8 cellular contexts compared by ENCODE assay signal in the genomic region with DNA sequence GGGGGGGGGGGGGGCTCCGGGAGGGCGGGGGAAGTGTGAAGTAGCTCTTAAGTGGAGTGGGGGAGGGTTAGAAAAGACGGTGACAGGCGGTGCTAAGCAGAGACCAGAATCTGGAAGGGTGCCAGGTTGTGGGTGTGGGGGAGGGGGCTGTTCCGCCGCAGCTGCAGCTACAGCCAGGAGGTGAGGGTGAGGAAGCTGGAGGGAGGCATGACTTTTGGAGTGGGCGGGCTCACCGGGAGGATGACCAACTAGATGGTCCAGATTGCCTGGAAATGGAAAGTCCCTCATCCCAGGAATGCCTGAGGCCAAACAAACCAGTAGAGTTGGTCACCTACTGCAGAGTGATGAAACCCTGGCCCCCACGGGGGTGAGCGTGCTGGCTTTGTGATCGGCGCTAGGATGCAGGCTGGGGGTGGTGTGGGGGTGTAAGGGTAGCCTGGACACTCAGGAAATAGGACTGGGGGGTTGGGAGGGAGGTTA.
DNase-seq lines count a peak whose midpoint lies in the region; ATAC-seq and TF ChIP-seq lines count a peak whose summit lies in the region.

No MANE protein-coding gene starts in this region.

- no peaks in the 10 kb centered on the region for H3K79me2 ChIP-seq in OCI-LY7 (ENCODE audit: insufficient read depth, low read depth, low read length)

- no peaks in the 10 kb centered on the region for H3K9me3 ChIP-seq in OCI-LY7 (ENCODE audit: low read length)
- no peaks in the 10 kb centered on the region for H3K9me3 ChIP-seq in prostate gland

- H3K4me1 ChIP-seq in OCI-LY7 (ENCODE audit: insufficient read depth, low read length, poor library complexity, severe bottlenecking) (peaks cover 55% of the 10 kb centered on the region), prostate gland (replicated peaks) (no peaks in the 10 kb centered on the region)

- peak overlapping the region; percentile 86 for H2AFZ ChIP-seq in OCI-LY7 (ENCODE audit: low read length)

- H3K36me3 ChIP-seq in OCI-LY7 (ENCODE audit: insufficient read depth, low read length) (no peaks in the 10 kb centered on the region), prostate gland (no peaks in the 10 kb centered on the region)

- no peaks in the 10 kb centered on the region for H3K9me2 ChIP-seq in OCI-LY7 (ENCODE audit: insufficient read depth, low read length)

- H4K20me1 ChIP-seq in OCI-LY7 (ENCODE audit: insufficient read depth, low read length) = no peaks in the 10 kb centered on the region

- H3K27ac ChIP-seq in OCI-LY7 (ENCODE audit: low read depth, low read length, poor library complexity, severe bottlenecking) (peak overlapping the region; percentile 45), prostate gland (no peak overlapping the region)

- DNase-seq in A172 (ENCODE audit: low spot score) = peak; percentile 97
- DNase-seq in Jurkat, Clone E6-1 (ENCODE audit: low read depth, low spot score) = peak; percentile 97
- DNase-seq in OCI-LY7 (ENCODE audit: low spot score) = peak; percentile 93
- DNase-seq in activated T-cell treated with anti-CD3 and anti-CD28 coated beads for 4 hours = peak; percentile 60
- peak; percentile 76 for DNase-seq in fibroblast of pulmonary artery (ENCODE audit: low read depth)
- peak; percentile 28 for DNase-seq in prostate gland (ENCODE audit: low spot score)

- H3K4me3 ChIP-seq in Jurkat, Clone E6-1 (ENCODE audit: low read length) = peak overlapping the region; percentile 62
- H3K4me3 ChIP-seq in OCI-LY7 (ENCODE audit: low read depth, low read length, poor library complexity, severe bottlenecking) (peak overlapping the region; percentile 60), fibroblast of pulmonary artery (replicated peaks; ENCODE audit: low read depth, low read length) (no peak overlapping the region), prostate gland (no peak overlapping the region)

- intact Hi-C loops in OCI-LY7 (cut with micrococcal nuclease; ENCODE audit: unreplicated experiment) (loop anchor here (5.0 kb wide), 1 partner anchor 50 kb away; no protein-coding TSS in a partner anchor), prostate gland (cut with DNase I) (no loop called here)

- BruUV-seq in OCI-LY7 (replicated peaks; lab: Mats Ljungman, UMichigan) = no TSS peak

- CTCF ChIA-PET in OCI-LY7 (lab: Charles Lee; ENCODE audit: unreplicated experiment) = no interaction called here

- no peak for TF ChIP-seq POLR2A in prostate gland (IDR thresholded peaks at IDR 0.05)

- peak overlapping the region; percentile 72 for H3K4me2 ChIP-seq in OCI-LY7 (ENCODE audit: low read length)

- TF ChIP-seq CTCF in OCI-LY7 (conservative IDR thresholded peaks at IDR 0.05; ENCODE audit: low read length) (no peak), fibroblast of pulmonary artery (IDR thresholded peaks at IDR 0.05; ENCODE audit: low read length, missing control alignments) (no peak), prostate gland (IDR thresholded peaks at IDR 0.05) (no peak)

- WGBS in prostate gland = 1% methylated on average over 12 of the region's 12 CpGs

- POLR2A ChIA-PET in OCI-LY7 (lab: Charles Lee) = interaction anchor here (0.7 to 1.0 kb wide), 3 partner anchors 10 to 30 kb away, joined by 3 to 4 read pairs (median 3); no protein-coding TSS in a partner anchor

- H3K27me3 ChIP-seq in prostate gland (replicated peaks; ENCODE audit: insufficient read depth) = no peaks in the 10 kb centered on the region

- ATAC-seq in GM18868 (IDR thresholded peaks at IDR 0.05; ENCODE audit: unreplicated experiment) (peak; percentile 89), HG03439 (IDR thresholded peaks at IDR 0.05; ENCODE audit: unreplicated experiment) (no peak)

Comparison
In these comparisons a context has a peak if more than half of its experiments do, and no peak if none do; other contexts are left out.
1. DNase-seq: peak in every context shown above with its lines; median percentile 97 in A172; 97 in Jurkat, Clone E6-1; 93 in OCI-LY7; 76 in fibroblast of pulmonary artery; 60 in activated T-cell treated with anti-CD3 and anti-CD28 coated beads for 4 hours; 28 in prostate gland.
2. H3K4me3 ChIP-seq: peak in Jurkat, Clone E6-1 (single experiment) and OCI-LY7 (single experiment); none in fibroblast of pulmonary artery (single experiment) and prostate gland (0 of 2).